Comparison of ENCODE assay signal across 24 cellular contexts in the genomic region with DNA sequence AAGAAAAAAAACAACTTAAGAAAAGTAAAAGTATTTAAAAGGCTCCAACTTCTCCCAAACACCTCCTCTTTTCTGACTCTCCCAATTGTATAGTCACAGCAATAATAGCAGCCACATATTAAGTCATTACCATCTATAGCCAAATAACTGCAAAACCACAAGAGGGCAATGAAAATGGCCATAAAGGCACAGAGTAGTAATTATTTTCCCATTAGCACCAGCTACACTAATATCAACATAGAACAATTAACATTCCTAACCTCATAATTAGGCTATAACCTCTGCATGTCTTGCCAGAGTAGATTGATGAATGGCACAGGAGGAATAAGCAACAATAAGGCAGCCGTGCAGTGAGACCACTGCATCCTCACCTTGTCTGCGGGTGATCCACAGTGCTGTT.
DNase-seq lines count a peak whose midpoint lies in the region; ATAC-seq and TF ChIP-seq lines count a peak whose summit lies in the region.
"Had no signal": no experiment of that assay in that cellular context is flagged by ENCODE, and none has a peak within 500 bp of the region (broad histone marks: within the 10 kb centered on the region; RNA-seq: fewer than 3 reads in every experiment).

No MANE protein-coding gene starts in this region.

- H3T11ph ChIP-seq in H9 (ENCODE audit: low read length): no peak overlapping the region

- no peaks in the 10 kb centered on the region; a peak in 1 of 5 replicates for H3K9me3 Mint-ChIP-seq in H9

- no peak overlapping the region for H3K4ac ChIP-seq in H9 (ENCODE audit: low read depth, low read length)

- H2AK5ac ChIP-seq in H9 (ENCODE audit: insufficient read length, low read length): no peak overlapping the region

- no peak overlapping the region for H4K8ac ChIP-seq in H9 (replicated peaks; ENCODE audit: insufficient read length, low read depth, low read length)

- no peak overlapping the region for H2BK20ac ChIP-seq in H9 (ENCODE audit: low read depth, low read length, poor library complexity, severe bottlenecking)

- H3K27ac ChIP-seq in cingulate gyrus (ENCODE audit: low read depth, low read length) (peak overlapping the region; percentile 49), H9 (ENCODE audit: insufficient read length, low read depth, low read length) (no peak overlapping the region)
- H3K27ac ChIP-seq in effector memory CD4-positive, alpha-beta T cell (ENCODE audit: insufficient read depth, low read length, poor library complexity, severe bottlenecking): no peak overlapping the region
- H3K27ac ChIP-seq: HL-60 had no signal

- H3K14ac ChIP-seq in H9 (ENCODE audit: insufficient read depth, low read length): no peak overlapping the region

- no peak overlapping the region for H3K27ac Mint-ChIP-seq in H9
- H3K27ac Mint-ChIP-seq: B cell; CD4-positive, CD25-positive, alpha-beta regulatory T cell had no signal

- peaks cover 3 to 10% of the 10 kb centered on the region in 2 experiments; a peak in 3 of 4 replicates for H3K4me1 Mint-ChIP-seq in H9

- no peaks in the 10 kb centered on the region for H3K79me1 ChIP-seq in H9 (ENCODE audit: insufficient read depth, low read depth, low read length, poor library complexity, severe bottlenecking)

- no peaks in the 10 kb centered on the region for H3K27me3 ChIP-seq in H9 (ENCODE audit: insufficient read depth, low read length)
- H3K27me3 ChIP-seq in effector memory CD4-positive, alpha-beta T cell (replicated peaks; ENCODE audit: control insufficient read depth, insufficient read depth, low read length, poor library complexity, severe bottlenecking): no peaks in the 10 kb centered on the region
- H3K27me3 ChIP-seq: MG63 had no signal

- H3K23ac ChIP-seq in H9 (ENCODE audit: insufficient read length, low read depth, low read length): no peak overlapping the region

- no peaks in the 10 kb centered on the region for H3K79me2 ChIP-seq in H9 (ENCODE audit: insufficient read depth, low read length)

- no peak for ATAC-seq in left lobe of liver
- ATAC-seq: A549, HepG2, K562, Panc1 had no signal

- H2AFZ ChIP-seq in H9 (ENCODE audit: low read length): no peak overlapping the region

- H2BK5ac ChIP-seq in H9 (ENCODE audit: insufficient read length, low read length): no peak overlapping the region

- TF ChIP-seq CTCF in H9 (conservative IDR thresholded peaks at IDR 0.05): no peak

- H3K4me1 ChIP-seq in H9 (ENCODE audit: insufficient read depth, low read length): no peaks in the 10 kb centered on the region
- H3K4me1 ChIP-seq in effector memory CD4-positive, alpha-beta T cell (ENCODE audit: control insufficient read depth, insufficient read depth, low read length, poor library complexity, severe bottlenecking): peaks cover 4% of the 10 kb centered on the region

- H3K4me3 Mint-ChIP-seq in H9: no peak overlapping the region

- no peak overlapping the region for H3K4me2 ChIP-seq in H9 (ENCODE audit: insufficient read depth, insufficient read length, low read length)
- H3K4me2 ChIP-seq: A549, SK-N-SH had no signal

- H3K9me3 ChIP-seq in H9 (ENCODE audit: control insufficient read depth, low read depth, low read length): no peaks in the 10 kb centered on the region
- H3K9me3 ChIP-seq in effector memory CD4-positive, alpha-beta T cell (ENCODE audit: control insufficient read depth, low read length): no peaks in the 10 kb centered on the region
- H3K9me3 ChIP-seq: A549, Caco-2, MG63, SK-N-SH had no signal

- peaks cover 4% of the 10 kb centered on the region for H3K23me2 ChIP-seq in H9 (ENCODE audit: insufficient read length, low read depth, low read length, poor library complexity, severe bottlenecking)

- no peak overlapping the region for H2BK12ac ChIP-seq in H9 (ENCODE audit: insufficient read length, low read depth, low read length)

- no peaks in the 10 kb centered on the region for H3K36me3 ChIP-seq in effector memory CD4-positive, alpha-beta T cell (ENCODE audit: control insufficient read depth, insufficient read depth, low read length)
- H3K36me3 ChIP-seq: MG63 had no signal

- no peak overlapping the region for H2BK15ac ChIP-seq in H9 (ENCODE audit: low read depth, low read length)

- H4K20me1 ChIP-seq in H9 (ENCODE audit: control insufficient read depth, insufficient read depth, insufficient read length): no peaks in the 10 kb centered on the region

- no peak overlapping the region for H4K5ac ChIP-seq in H9 (ENCODE audit: insufficient read length, low read depth, low read length)

- WGBS in H9 (ENCODE audit: extremely low coverage, insufficient read length, low lambda C conversion rate): no CpG with 5 or more reads among the region's 2 CpGs

- H3K9ac ChIP-seq in H9 (ENCODE audit: extremely low read depth, insufficient read length, low read length): no peak overlapping the region
- H3K9ac ChIP-seq: SK-N-SH had no signal

- H2BK120ac ChIP-seq in H9 (ENCODE audit: low read depth, low read length, poor library complexity, severe bottlenecking): no peak overlapping the region

- POLR2A ChIA-PET in HEK293T (lab: Yijun Ruan, JAX): interaction anchor here (0.6 kb wide), 1 partner anchor 83 kb away, joined by 3 read pairs; no protein-coding TSS in a partner anchor

- no peak overlapping the region for H4K91ac ChIP-seq in H9 (ENCODE audit: insufficient read length, low read depth, low read length)

- H3K36me3 Mint-ChIP-seq in H9 (ENCODE audit: insufficient read depth in 1 of 3, low read depth in 3 of 3): no peaks in the 10 kb centered on the region
- H3K36me3 Mint-ChIP-seq: CD4-positive, CD25-positive, alpha-beta regulatory T cell had no signal

- no peak overlapping the region for H3K56ac ChIP-seq in H9 (ENCODE audit: insufficient read length, low read depth, low read length)

- CTCF ChIA-PET in HEK293T (lab: Yijun Ruan, JAX): no interaction called here

- no peak for DNase-seq in HEK293T (ENCODE audit: extremely low spot score)
- DNase-seq in NCI-H69 (lab: John Stamatoyannopoulos, UW): peak; percentile 83
- no peak for DNase-seq in H9
- DNase-seq in left lobe of liver (ENCODE audit: low spot score): no peak
- no peak for DNase-seq in NCI-H345 treated with DMSO at 0.1 percent for 48 hours (lab: John Stamatoyannopoulos, UW; ENCODE audit: unreplicated experiment)
- no peak for DNase-seq in effector memory CD4-positive, alpha-beta T cell
- DNase-seq: Caco-2; CD4-positive, CD25-positive, alpha-beta regulatory T cell; DMS 273 treated with DMSO at 0.1 percent for 48 hours; DMS79 treated with DMSO at 0.1 percent for 48 hours; MG63; NCI-H1694 treated with DMSO at 0.1 percent for 48 hours; NCI-H2081 treated with DMSO at 0.1 percent for 48 hours; NCI-H446 treated with DMSO at 0.1 percent for 48 hours; NCI-H526 treated with DMSO at 0.1 percent for 48 hours; SIG-M5; SK-N-SH had no signal

- no peak overlapping the region for H3K4me3 ChIP-seq in effector memory CD4-positive, alpha-beta T cell (ENCODE audit: insufficient read depth, low read depth, low read length, poor library complexity, severe bottlenecking)
- H3K4me3 ChIP-seq: A549, K562, MG63 had no signal

- no peak overlapping the region for H3K18ac ChIP-seq in H9 (ENCODE audit: insufficient read length, low read depth, low read length)

- H3K27me3 Mint-ChIP-seq in H9 (ENCODE audit: low read depth): peaks cover 6% of the 10 kb centered on the region

TF ChIP-seq in HEK293T, 16 proteins besides CTCF, POLR2A, EP300 and RAD21:
- TF ChIP-seq SP1 (IDR thresholded peaks at IDR 0.05) (no peak), NFRKB (IDR thresholded peaks at IDR 0.05) (no peak), TARDBP (IDR thresholded peaks at IDR 0.05) (no peak)
- TF ChIP-seq, protein P1, sequence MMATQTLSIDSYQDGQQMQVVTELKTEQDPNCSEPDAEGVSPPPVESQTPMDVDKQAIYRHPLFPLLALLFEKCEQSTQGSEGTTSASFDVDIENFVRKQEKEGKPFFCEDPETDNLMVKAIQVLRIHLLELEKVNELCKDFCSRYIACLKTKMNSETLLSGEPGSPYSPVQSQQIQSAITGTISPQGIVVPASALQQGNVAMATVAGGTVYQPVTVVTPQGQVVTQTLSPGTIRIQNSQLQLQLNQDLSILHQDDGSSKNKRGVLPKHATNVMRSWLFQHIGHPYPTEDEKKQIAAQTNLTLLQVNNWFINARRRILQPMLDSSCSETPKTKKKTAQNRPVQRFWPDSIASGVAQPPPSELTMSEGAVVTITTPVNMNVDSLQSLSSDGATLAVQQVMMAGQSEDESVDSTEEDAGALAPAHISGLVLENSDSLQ (IDR thresholded peaks at IDR 0.05): peak; percentile 3; the same call in 1 of the 2 replicates
